In the genomic region with DNA sequence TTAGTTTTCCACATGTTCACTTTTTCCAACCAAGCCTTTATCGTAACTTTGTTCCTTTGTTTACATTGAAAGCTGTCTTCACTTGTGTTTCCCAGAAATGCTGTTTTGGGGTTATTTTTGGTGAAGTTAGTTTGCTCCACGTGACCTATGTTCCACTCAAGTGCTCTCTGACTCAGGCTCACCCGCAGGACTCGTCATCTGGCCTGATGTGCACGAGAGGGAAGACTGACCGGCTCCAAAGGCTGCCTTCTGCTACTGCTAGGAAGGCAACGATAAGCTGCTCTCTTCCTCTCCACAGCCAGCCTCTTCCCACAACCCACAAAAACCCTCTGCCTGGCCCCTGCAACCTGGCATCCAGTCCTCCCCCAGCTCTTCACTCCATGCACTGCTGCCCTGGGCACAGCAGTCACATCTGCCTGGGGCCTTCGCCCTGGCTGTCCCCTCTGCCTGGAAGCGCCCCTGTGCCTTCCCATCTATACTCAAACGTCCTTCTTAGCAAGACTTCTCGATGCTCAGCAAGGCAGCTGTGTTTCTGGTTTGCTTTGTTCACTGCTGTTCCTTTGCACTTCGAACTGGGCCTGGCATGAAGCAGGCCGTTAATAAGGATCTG, we compare ENCODE assay signal across 9 cellular contexts. TPM values are rescaled to one million over a fixed set of nuclear protein-coding genes. Genes with fewer than 3 reads are reported as not detected.
DNase-seq lines count a peak whose midpoint lies in the region; ATAC-seq, FAIRE-seq and TF ChIP-seq lines count a peak whose summit lies in the region.
"Had no signal": no experiment of that assay in that cellular context is flagged by ENCODE, and none has a peak within 500 bp of the region (broad histone marks: within the 10 kb centered on the region; RNA-seq: fewer than 3 reads in every experiment).

No MANE protein-coding gene starts in this region.

- DNase-seq in DMS 273 (lab: John Stamatoyannopoulos, UW; ENCODE audit: unreplicated experiment) (peak; percentile 32), DMS 273 treated with DMSO at 0.1 percent for 48 hours (lab: John Stamatoyannopoulos, UW) (no peak), SK-MEL-5 (ENCODE audit: low read depth, low spot score) (peak; percentile 69), astrocyte of the spinal cord (ENCODE audit: low read depth, low spot score) (peak; percentile 91), inferior parietal cortex (ENCODE audit: extremely low spot score) (peak; percentile 43), small intestine (peak; percentile 66), iPS-NIHi7 (ENCODE audit: extremely low spot score) (no peak)

- peaks cover 0 to 2% of the 10 kb centered on the region in 2 donors for H3K36me3 ChIP-seq in small intestine (ENCODE audit: control insufficient read depth in 2 of 2, insufficient read depth in 2 of 2, low read length in 2 of 2)

- no peak for ATAC-seq in HG03108 (IDR thresholded peaks at IDR 0.05; ENCODE audit: unreplicated experiment)

- in situ Hi-C loops in SK-MEL-5 (cut with HindIII; ENCODE audit: low pct_unique_long_range_greater_than_20kb, low sequenced_read_pairs) (no loop called here), astrocyte of the spinal cord (cut with HindIII; ENCODE audit: low sequenced_read_pairs) (no loop called here)

- H3K4me3 ChIP-seq in astrocyte of the spinal cord (ENCODE audit: low read depth, low read length) (peak overlapping the region; percentile 12), small intestine (ENCODE audit: low read depth in 1 of 2, low read length in 2 of 2) (no peak overlapping the region)

- WGBS in small intestine, 3 donors: 11 to 18% (median 11%) methylated on average over 13 of the region's 13 CpGs

- TF ChIP-seq CTCF in astrocyte of the spinal cord (IDR thresholded peaks at IDR 0.05; ENCODE audit: low read depth, low read length): no peak

- peak overlapping the region; percentile 63 to 98 for H3K27ac ChIP-seq in small intestine (ENCODE audit: low read depth in 1 of 2, low read length in 1 of 2)
- H3K27ac ChIP-seq: 22Rv1 had no signal

- no peaks in the 10 kb centered on the region for H3K9me3 ChIP-seq in small intestine (ENCODE audit: control insufficient read depth, low read depth)

- peaks cover 6 to 18% of the 10 kb centered on the region in 2 donors for H3K4me1 ChIP-seq in small intestine (ENCODE audit: control insufficient read depth in 2 of 2, insufficient read depth in 1 of 2, low read depth in 1 of 2, low read length in 1 of 2)

- no peak for FAIRE-seq in small intestine (lab: Jason Lieb, UNC)

- no peaks in the 10 kb centered on the region for H3K27me3 ChIP-seq in small intestine (ENCODE audit: control insufficient read depth in 2 of 2, insufficient read depth in 2 of 2, low read length in 2 of 2)

RNA-seq across cellular contexts. Expression of a gene that starts 28.0 kb away (rescaled TPM):
- total RNA-seq in SK-MEL-5 (2014; rRNA removed; shearing (Covaris generic)): 6.0 and 7.2 TPM in 2 replicates
- polyA plus RNA-seq in SK-MEL-5 (2015; cell fraction: cytosol; rRNA removed): 16.0 and 17.6 TPM in 2 replicates
- 17.5 and 23.1 TPM in 2 replicates for polyA plus RNA-seq in SK-MEL-5 (2015; cell fraction: nucleus; rRNA removed)
- 10 to 100 TPM in 2 of 3 donors, 1 to 10 TPM in 1; 9.2 to 14.6 (median 11.6) TPM for polyA plus RNA-seq in small intestine

Comparison
In these comparisons a context has a peak if more than half of its experiments do, and no peak if none do; other contexts are left out.
1. DNase-seq: peak in DMS 273 (single experiment), SK-MEL-5 (single experiment), astrocyte of the spinal cord (single experiment), inferior parietal cortex (single experiment) and small intestine (single experiment); none in DMS 273 treated with DMSO at 0.1 percent for 48 hours (single experiment) and iPS-NIHi7 (single experiment).